ENCODE assay signal across 1 cellular context in the genomic region with DNA sequence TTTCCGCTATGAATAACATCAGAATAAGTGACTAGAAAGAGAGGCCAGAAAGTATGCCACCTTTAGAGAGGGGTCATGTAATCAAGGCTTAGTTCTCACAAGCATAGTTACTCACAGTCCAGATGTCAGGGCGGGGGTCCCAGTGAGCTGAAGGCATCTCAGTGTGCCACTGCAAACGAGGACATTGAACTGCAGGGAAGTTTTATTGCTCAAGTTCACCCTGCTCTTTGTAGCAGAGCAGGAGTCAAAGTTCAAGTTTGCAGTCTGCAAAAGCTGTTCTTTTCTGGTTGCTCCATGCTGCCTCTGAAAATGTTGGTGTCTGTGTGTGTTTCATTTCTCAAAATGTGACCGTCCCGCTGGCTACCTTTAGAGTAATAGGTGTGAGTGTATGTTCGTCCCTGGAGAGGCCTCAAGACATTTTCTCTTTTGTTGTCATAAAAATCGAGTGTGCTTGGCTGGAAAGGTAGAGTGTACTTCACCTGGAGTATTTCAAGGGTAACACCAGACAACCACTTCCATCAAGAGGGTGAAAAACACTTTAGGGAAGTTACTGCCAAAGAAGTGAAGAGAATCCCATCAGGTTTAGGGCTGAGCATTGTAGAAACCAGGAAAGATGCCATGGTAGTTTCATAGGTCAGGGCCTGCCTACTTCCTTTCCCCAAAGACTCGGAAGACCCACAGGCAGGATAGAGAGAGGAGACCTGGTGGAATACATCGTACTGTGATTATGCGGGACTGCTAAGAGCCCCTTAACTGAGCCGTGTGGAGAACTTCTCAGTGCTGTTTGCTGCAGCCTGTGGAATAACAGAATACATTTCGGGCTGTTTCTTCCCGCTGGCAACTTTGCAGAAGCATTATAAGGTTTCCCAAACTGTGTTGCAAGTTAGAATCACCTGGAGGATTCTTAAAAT.
TF ChIP-seq lines count a peak whose summit lies in the region.

No MANE protein-coding gene starts in this region.

TF ChIP-seq in HepG2, 621 proteins besides CTCF, POLR2A, EP300 and RAD21 (continued from another document):
- TF ChIP-seq, protein P1, sequence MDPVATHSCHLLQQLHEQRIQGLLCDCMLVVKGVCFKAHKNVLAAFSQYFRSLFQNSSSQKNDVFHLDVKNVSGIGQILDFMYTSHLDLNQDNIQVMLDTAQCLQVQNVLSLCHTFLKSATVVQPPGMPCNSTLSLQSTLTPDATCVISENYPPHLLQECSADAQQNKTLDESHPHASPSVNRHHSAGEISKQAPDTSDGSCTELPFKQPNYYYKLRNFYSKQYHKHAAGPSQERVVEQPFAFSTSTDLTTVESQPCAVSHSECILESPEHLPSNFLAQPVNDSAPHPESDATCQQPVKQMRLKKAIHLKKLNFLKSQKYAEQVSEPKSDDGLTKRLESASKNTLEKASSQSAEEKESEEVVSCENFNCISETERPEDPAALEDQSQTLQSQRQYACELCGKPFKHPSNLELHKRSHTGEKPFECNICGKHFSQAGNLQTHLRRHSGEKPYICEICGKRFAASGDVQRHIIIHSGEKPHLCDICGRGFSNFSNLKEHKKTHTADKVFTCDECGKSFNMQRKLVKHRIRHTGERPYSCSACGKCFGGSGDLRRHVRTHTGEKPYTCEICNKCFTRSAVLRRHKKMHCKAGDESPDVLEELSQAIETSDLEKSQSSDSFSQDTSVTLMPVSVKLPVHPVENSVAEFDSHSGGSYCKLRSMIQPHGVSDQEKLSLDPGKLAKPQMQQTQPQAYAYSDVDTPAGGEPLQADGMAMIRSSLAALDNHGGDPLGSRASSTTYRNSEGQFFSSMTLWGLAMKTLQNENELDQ (CRISPR knock-in tag; IDR thresholded peaks at IDR 0.05; ENCODE audit: borderline replicate concordance): no peak
- TF ChIP-seq GATAD2A (CRISPR knock-in tag; IDR thresholded peaks at IDR 0.05) (0 out of 2 replicates have a peak, but pooled peaks have one; percentile 21), KDM6A (CRISPR knock-in tag; IDR thresholded peaks at IDR 0.05; ENCODE audit: low read depth) (no peak), ZSCAN30 (CRISPR knock-in tag; IDR thresholded peaks at IDR 0.05) (0 out of 2 replicates have a peak, but pooled peaks have one; percentile 69), NFKB2 (CRISPR knock-in tag; IDR thresholded peaks at IDR 0.05; ENCODE audit: borderline replicate concordance) (no peak), RXRA (CRISPR knock-in tag; IDR thresholded peaks at IDR 0.05) (peak; percentile 33; the same call in 1 of the 2 replicates), RARA (CRISPR knock-in tag; IDR thresholded peaks at IDR 0.05) (peak; percentile 79), TBL1XR1 (IDR thresholded peaks at IDR 0.05; ENCODE audit: borderline replicate concordance, low read length, partially characterized antibody) (peak; percentile 70), HMG20A (CRISPR knock-in tag; IDR thresholded peaks at IDR 0.05; ENCODE audit: borderline replicate concordance) (peak; percentile 22; the same call in 1 of the 2 replicates), SOX6 (IDR thresholded peaks at IDR 0.05) (no peak), SOX6 (CRISPR knock-in tag; IDR thresholded peaks at IDR 0.05) (peak; percentile 53), KDM5A (IDR thresholded peaks at IDR 0.05; ENCODE audit: borderline replicate concordance, low read length) (no peak), RXRB (CRISPR knock-in tag; IDR thresholded peaks at IDR 0.05; ENCODE audit: borderline replicate concordance) (peak; percentile 71; the same call in 1 of the 2 replicates), ESRRA (CRISPR knock-in tag; IDR thresholded peaks at IDR 0.05; ENCODE audit: low read depth) (0 out of 2 replicates have a peak, but pooled peaks have one; percentile 31), HOXA9 (CRISPR knock-in tag; IDR thresholded peaks at IDR 0.05; ENCODE audit: borderline replicate concordance) (no peak), NR2F1 (CRISPR knock-in tag; IDR thresholded peaks at IDR 0.05) (peak; percentile 62 to 69; a peak in 3 of 4 replicates), SKI (IDR thresholded peaks at IDR 0.05; ENCODE audit: partially characterized antibody) (peak; percentile 77)
- TF ChIP-seq, protein P2, sequence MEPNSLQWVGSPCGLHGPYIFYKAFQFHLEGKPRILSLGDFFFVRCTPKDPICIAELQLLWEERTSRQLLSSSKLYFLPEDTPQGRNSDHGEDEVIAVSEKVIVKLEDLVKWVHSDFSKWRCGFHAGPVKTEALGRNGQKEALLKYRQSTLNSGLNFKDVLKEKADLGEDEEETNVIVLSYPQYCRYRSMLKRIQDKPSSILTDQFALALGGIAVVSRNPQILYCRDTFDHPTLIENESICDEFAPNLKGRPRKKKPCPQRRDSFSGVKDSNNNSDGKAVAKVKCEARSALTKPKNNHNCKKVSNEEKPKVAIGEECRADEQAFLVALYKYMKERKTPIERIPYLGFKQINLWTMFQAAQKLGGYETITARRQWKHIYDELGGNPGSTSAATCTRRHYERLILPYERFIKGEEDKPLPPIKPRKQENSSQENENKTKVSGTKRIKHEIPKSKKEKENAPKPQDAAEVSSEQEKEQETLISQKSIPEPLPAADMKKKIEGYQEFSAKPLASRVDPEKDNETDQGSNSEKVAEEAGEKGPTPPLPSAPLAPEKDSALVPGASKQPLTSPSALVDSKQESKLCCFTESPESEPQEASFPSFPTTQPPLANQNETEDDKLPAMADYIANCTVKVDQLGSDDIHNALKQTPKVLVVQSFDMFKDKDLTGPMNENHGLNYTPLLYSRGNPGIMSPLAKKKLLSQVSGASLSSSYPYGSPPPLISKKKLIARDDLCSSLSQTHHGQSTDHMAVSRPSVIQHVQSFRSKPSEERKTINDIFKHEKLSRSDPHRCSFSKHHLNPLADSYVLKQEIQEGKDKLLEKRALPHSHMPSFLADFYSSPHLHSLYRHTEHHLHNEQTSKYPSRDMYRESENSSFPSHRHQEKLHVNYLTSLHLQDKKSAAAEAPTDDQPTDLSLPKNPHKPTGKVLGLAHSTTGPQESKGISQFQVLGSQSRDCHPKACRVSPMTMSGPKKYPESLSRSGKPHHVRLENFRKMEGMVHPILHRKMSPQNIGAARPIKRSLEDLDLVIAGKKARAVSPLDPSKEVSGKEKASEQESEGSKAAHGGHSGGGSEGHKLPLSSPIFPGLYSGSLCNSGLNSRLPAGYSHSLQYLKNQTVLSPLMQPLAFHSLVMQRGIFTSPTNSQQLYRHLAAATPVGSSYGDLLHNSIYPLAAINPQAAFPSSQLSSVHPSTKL (CRISPR knock-in tag; IDR thresholded peaks at IDR 0.05): peak; percentile 70
- TF ChIP-seq, protein P3, sequence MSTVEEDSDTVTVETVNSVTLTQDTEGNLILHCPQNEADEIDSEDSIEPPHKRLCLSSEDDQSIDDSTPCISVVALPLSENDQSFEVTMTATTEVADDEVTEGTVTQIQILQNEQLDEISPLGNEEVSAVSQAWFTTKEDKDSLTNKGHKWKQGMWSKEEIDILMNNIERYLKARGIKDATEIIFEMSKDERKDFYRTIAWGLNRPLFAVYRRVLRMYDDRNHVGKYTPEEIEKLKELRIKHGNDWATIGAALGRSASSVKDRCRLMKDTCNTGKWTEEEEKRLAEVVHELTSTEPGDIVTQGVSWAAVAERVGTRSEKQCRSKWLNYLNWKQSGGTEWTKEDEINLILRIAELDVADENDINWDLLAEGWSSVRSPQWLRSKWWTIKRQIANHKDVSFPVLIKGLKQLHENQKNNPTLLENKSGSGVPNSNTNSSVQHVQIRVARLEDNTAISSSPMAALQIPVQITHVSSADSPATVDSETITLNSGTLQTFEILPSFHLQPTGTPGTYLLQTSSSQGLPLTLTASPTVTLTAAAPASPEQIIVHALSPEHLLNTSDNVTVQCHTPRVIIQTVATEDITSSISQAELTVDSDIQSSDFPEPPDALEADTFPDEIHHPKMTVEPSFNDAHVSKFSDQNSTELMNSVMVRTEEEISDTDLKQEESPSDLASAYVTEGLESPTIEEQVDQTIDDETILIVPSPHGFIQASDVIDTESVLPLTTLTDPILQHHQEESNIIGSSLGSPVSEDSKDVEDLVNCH (CRISPR knock-in tag; IDR thresholded peaks at IDR 0.05): no peak
- TF ChIP-seq, protein P4, sequence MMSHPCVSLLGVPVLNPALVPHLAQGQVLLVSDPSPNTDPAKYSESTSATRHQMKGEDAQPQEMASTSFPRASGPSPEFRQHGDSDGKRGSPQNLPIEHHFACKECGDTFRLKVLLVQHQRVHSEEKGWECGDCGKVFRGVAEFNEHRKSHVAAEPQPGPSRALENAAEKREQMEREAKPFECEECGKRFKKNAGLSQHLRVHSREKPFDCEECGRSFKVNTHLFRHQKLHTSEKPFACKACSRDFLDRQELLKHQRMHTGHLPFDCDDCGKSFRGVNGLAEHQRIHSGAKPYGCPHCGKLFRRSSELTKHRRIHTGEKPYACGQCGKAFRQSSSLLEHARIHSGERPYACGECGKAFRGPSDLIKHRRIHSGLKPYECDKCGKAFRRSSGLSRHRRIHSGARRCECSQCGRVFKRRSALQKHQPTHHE (CRISPR knock-in tag; IDR thresholded peaks at IDR 0.05; ENCODE audit: borderline replicate concordance): no peak
